In genomic region chr10:18689498-18689897, GRCh38 we compare ENCODE assay signal across 10 cellular contexts. TPM values are rescaled to one million over a fixed set of nuclear protein-coding genes. Genes with fewer than 3 reads are reported as not detected.
DNase-seq lines count a peak whose midpoint lies in the region; ATAC-seq and TF ChIP-seq lines count a peak whose summit lies in the region.
"Had no signal": no experiment of that assay in that cellular context is flagged by ENCODE, and none has a peak within 500 bp of the region (broad histone marks: within the 10 kb centered on the region; RNA-seq: fewer than 3 reads in every experiment).

No MANE protein-coding gene starts in this region.

- no peaks in the 10 kb centered on the region for H3K36me3 Mint-ChIP-seq in progenitor cell of endocrine pancreas (ENCODE audit: insufficient read depth)

- H3K9me3 ChIP-seq in colonic mucosa (no peaks in the 10 kb centered on the region), testis (no peaks in the 10 kb centered on the region)
- H3K9me3 ChIP-seq: SJCRH30 had no signal

- H3K4me3 ChIP-seq in colonic mucosa (no peak overlapping the region), testis (no peak overlapping the region)
- H3K4me3 ChIP-seq: SJCRH30 had no signal

- no peaks in the 10 kb centered on the region for H3K4me1 Mint-ChIP-seq in progenitor cell of endocrine pancreas (ENCODE audit: low read depth)

- no peak overlapping the region for H3K27ac Mint-ChIP-seq in progenitor cell of endocrine pancreas

- H3K9ac ChIP-seq in colonic mucosa (ENCODE audit: low read depth in 2 of 2, low read length in 2 of 2): no peak overlapping the region

- H3K36me3 ChIP-seq in colonic mucosa: no peaks in the 10 kb centered on the region
- H3K36me3 ChIP-seq in testis (ENCODE audit: low read depth, missing control alignments): no peaks in the 10 kb centered on the region
- H3K36me3 ChIP-seq: SJCRH30 had no signal

- intact Hi-C loops in colonic mucosa (cut with DNase I): no loop called here
- intact Hi-C loops in testis (cut with DNase I; ENCODE audit: low total_unique reads): no loop called here

- peak; percentile 26 for TF ChIP-seq CTCF in colonic mucosa (IDR thresholded peaks at IDR 0.05)
- TF ChIP-seq CTCF in progenitor cell of endocrine pancreas (IDR thresholded peaks at IDR 0.05; ENCODE audit: unreplicated experiment): peak; percentile 61
- peak in 1 of 3 experiments; percentile 25 for TF ChIP-seq CTCF in testis (IDR thresholded peaks at IDR 0.05)

- H3K4me3 Mint-ChIP-seq in progenitor cell of endocrine pancreas (ENCODE audit: low read depth): no peak overlapping the region

- no peaks in the 10 kb centered on the region for H3K4me1 ChIP-seq in colonic mucosa
- H3K4me1 ChIP-seq in testis: no peaks in the 10 kb centered on the region
- H3K4me1 ChIP-seq: SJCRH30 had no signal

- H3K27ac ChIP-seq in colonic mucosa: no peak overlapping the region
- H3K27ac ChIP-seq in testis: no peak overlapping the region
- H3K27ac ChIP-seq: SJCRH30 had no signal

- H3K27me3 ChIP-seq in colonic mucosa: no peaks in the 10 kb centered on the region
- no peaks in the 10 kb centered on the region for H3K27me3 ChIP-seq in testis
- H3K27me3 ChIP-seq: SJCRH30 had no signal

- H3K9me3 Mint-ChIP-seq in progenitor cell of endocrine pancreas (ENCODE audit: low read depth): no peaks in the 10 kb centered on the region

- no peaks in the 10 kb centered on the region for H3K27me3 Mint-ChIP-seq in progenitor cell of endocrine pancreas

- DNase-seq in NOMO-1 (lab: John Stamatoyannopoulos, UW; ENCODE audit: unreplicated experiment in 2 of 2): peak; percentile 14 to 39
- no peak for DNase-seq in NOMO-1 treated with dmso at 0.1 percent for 144 hours (lab: John Stamatoyannopoulos, UW; ENCODE audit: unreplicated experiment)
- DNase-seq in NCI-H526 treated with DMSO at 0.1 percent for 48 hours (lab: John Stamatoyannopoulos, UW): peak; percentile 42
- DNase-seq in colonic mucosa: no peak
- no peak for DNase-seq in progenitor cell of endocrine pancreas (ENCODE audit: low spot score, unreplicated experiment)
- no peak for DNase-seq in stimulated activated naive CD8-positive, alpha-beta T cell treated with anti-CD3 and anti-CD28 coated beads, Interleukin-15, Interleukin-2, amounts not matched to agents 100 U/mL and 50 U/mL, for 24 hours
- no peak for DNase-seq in testis
- DNase-seq: amniotic stem cell had no signal

- WGBS in testis, 2 donors: 20 to 29% methylated on average over 3 of the region's 3 CpGs

- no peak for ATAC-seq in GM21367 (IDR thresholded peaks at IDR 0.05; ENCODE audit: unreplicated experiment)
- ATAC-seq in stimulated activated naive CD8-positive, alpha-beta T cell treated with anti-CD3 and anti-CD28 coated beads, Interleukin-15, Interleukin-2, amounts not matched to agents 100 U/mL and 50 U/mL, for 24 hours: no peak

- no peak for TF ChIP-seq POLR2A in testis (IDR thresholded peaks at IDR 0.05)

RNA-seq across cellular contexts. Expression of gene ARL5B, which starts 30.3 kb away (rescaled TPM):
- total RNA-seq in colonic mucosa (10 to 100 TPM; 14.0 to 31.2 TPM), progenitor cell of endocrine pancreas (52.7 and 54.2 TPM in 2 replicates), testis (10 to 100 TPM; 16.8 to 18.3 TPM)
- 9.4 TPM for polyA plus RNA-seq in testis (ENCODE audit: insufficient read depth, low read depth, low replicate concordance)

RNA-seq across cellular contexts. Expression of gene NSUN6, which starts 38.1 kb away (rescaled TPM):
- 10 to 100 TPM in 1 of 2 donors, 1 to 10 TPM in 1; 8.3 to 13.1 TPM for total RNA-seq in colonic mucosa
- total RNA-seq in progenitor cell of endocrine pancreas: 16.6 and 17.3 TPM in 2 replicates
- total RNA-seq in testis: 10 to 100 TPM; 50.2 to 73.0 TPM
- 34.7 TPM for polyA plus RNA-seq in testis (ENCODE audit: insufficient read depth, low read depth, low replicate concordance)

Comparison
In these comparisons a context has a peak if more than half of its experiments do, and no peak if none do; other contexts are left out.
1. DNase-seq: peak in NOMO-1 (2 of 2) and NCI-H526 treated with DMSO at 0.1 percent for 48 hours (single experiment); none in NOMO-1 treated with dmso at 0.1 percent for 144 hours (single experiment), colonic mucosa (single experiment), progenitor cell of endocrine pancreas (single experiment), stimulated activated naive CD8-positive, alpha-beta T cell treated with anti-CD3 and anti-CD28 coated beads, Interleukin-15, Interleukin-2, amounts not matched to agents 100 U/mL and 50 U/mL, for 24 hours (single experiment) and testis (single experiment).